ENCODE assay signal across 2 cellular contexts in genomic region chrX:154396948-154397887, GRCh38.
TF ChIP-seq lines count a peak whose summit lies in the region.

No MANE protein-coding gene starts in this region.

TF ChIP-seq in A549, 52 proteins besides CTCF, POLR2A, EP300 and RAD21:
- TF ChIP-seq JUNB (IDR thresholded peaks at IDR 0.05): no peak
- TF ChIP-seq PHF8 (IDR thresholded peaks at IDR 0.05; ENCODE audit: borderline replicate concordance, low read depth): peak; percentile 30; the same call in 1 of the 2 replicates
- TF ChIP-seq RNF2 (IDR thresholded peaks at IDR 0.05; ENCODE audit: borderline replicate concordance, low read depth): no peak
- no peak for TF ChIP-seq FOXS1 (CRISPR knock-in tag; IDR thresholded peaks at IDR 0.05)

TF ChIP-seq in endothelial cell of umbilical vein, 7 proteins besides CTCF, POLR2A, EP300 and RAD21:
- TF ChIP-seq MAX (IDR thresholded peaks at IDR 0.05; ENCODE audit: insufficient read depth, insufficient read length) (no peak), POLR2AphosphoS5 (IDR thresholded peaks at IDR 0.05; ENCODE audit: insufficient read depth, low read depth, low read length) (no peak), MYC (IDR thresholded peaks at IDR 0.05; ENCODE audit: low read depth, low read length) (no peak), JUN (IDR thresholded peaks at IDR 0.05; ENCODE audit: borderline replicate concordance, insufficient read depth, insufficient read length, low read depth) (no peak), FOS (IDR thresholded peaks at IDR 0.05; ENCODE audit: borderline replicate concordance, insufficient read depth, low read length) (no peak), EZH2 (IDR thresholded peaks at IDR 0.05; ENCODE audit: borderline replicate concordance, low read depth, low read length, severe bottlenecking) (no peak), GATA2 (IDR thresholded peaks at IDR 0.05; ENCODE audit: insufficient read depth, insufficient read length, low read depth, low read length) (no peak)
